36 cellular contexts compared by ENCODE assay signal in the genomic region with DNA sequence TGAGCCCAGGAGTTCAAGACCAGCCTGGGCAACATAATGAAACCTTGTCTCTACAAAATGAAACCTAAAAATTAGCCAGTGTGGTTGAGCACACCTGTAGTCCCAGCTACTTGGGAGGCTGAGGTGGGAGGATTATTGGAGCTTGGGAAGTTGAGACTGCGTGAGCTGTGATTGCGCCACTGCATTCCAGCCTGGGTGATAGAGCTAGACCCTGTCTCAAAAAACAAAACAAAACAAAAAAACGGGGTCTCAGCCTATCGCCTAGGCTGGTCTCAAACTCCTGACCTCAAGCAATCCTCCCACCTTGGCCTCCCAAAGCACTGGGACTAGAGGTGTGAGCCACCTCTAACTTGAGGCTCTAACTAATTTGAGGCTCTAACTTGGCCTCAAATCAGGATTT. TPM values are rescaled to one million over a fixed set of nuclear protein-coding genes. Genes with fewer than 3 reads are reported as not detected.
"Had no signal": no experiment of that assay in that cellular context is flagged by ENCODE, and none has a peak within 500 bp of the region (broad histone marks: within the 10 kb centered on the region; RNA-seq: fewer than 3 reads in every experiment).

No MANE protein-coding gene starts in this region.

- H3K9me3 ChIP-seq: adrenal gland, ascending aorta, body of pancreas, breast epithelium had no signal

- H3K36me3 Mint-ChIP-seq: activated naive CD8-positive, alpha-beta T cell had no signal

- H3K27me3 ChIP-seq: adrenal gland, ascending aorta, body of pancreas, brain microvascular endothelial cell, breast epithelium, cardiac muscle cell had no signal

- H3K27me3 Mint-ChIP-seq: activated naive CD4-positive, alpha-beta T cell treated with anti-CD3 and anti-CD28 coated beads, Interleukin-2, amount 10 ng/mL, durations not matched to agents 7 days and 5 days; activated naive CD4-positive, alpha-beta T cell treated with anti-CD3 and anti-CD28 coated beads, Interleukin-2, amount 50 U/mL, for 24 hours; activated naive CD8-positive, alpha-beta T cell; activated naive CD8-positive, alpha-beta T cell treated with anti-CD3 and anti-CD28 coated beads for 36 hours; activated naive CD8-positive, alpha-beta T cell treated with anti-CD3 and anti-CD28 coated beads, Interleukin-2, amount 10 ng/mL, durations not matched to agents 7 days and 5 days; activated naive CD8-positive, alpha-beta T cell treated with anti-CD3 and anti-CD28 coated beads, Interleukin-2, amount 50 U/mL, for 24 hours; activated T-cell treated with anti-CD3 and anti-CD28 coated beads, Interleukin-2, amount 50 U/mL, for 24 hours; activated T-helper 17 cell treated with anti-CD3 and anti-CD28 coated beads, Interleukin-2, amount 50 U/mL, for 72 hours; brain; central memory CD8-positive, alpha-beta T cell had no signal

- FAIRE-seq: astrocyte, bronchial epithelial cell had no signal

- H3K27ac ChIP-seq: adrenal gland, ascending aorta, body of pancreas, brain microvascular endothelial cell, breast epithelium, cardiac muscle cell had no signal

- H3K4me1 ChIP-seq: adrenal gland, ascending aorta, breast epithelium had no signal

- H3K9me3 Mint-ChIP-seq: activated naive CD4-positive, alpha-beta T cell treated with anti-CD3 and anti-CD28 coated beads for 36 hours; activated naive CD4-positive, alpha-beta T cell treated with anti-CD3 and anti-CD28 coated beads, Interleukin-2, amount 10 ng/mL, durations not matched to agents 7 days and 5 days; activated naive CD4-positive, alpha-beta T cell treated with anti-CD3 and anti-CD28 coated beads, Interleukin-2, amount 50 U/mL, for 24 hours; activated naive CD4-positive, alpha-beta T cell treated with anti-CD3 and anti-CD28 coated beads, Interleukin-2, amount 50 U/mL, for 72 hours; activated naive CD8-positive, alpha-beta T cell treated with anti-CD3 and anti-CD28 coated beads for 36 hours; activated naive CD8-positive, alpha-beta T cell treated with anti-CD3 and anti-CD28 coated beads, Interleukin-2, amount 10 ng/mL, durations not matched to agents 7 days and 5 days; activated naive CD8-positive, alpha-beta T cell treated with anti-CD3 and anti-CD28 coated beads, Interleukin-2, amount 50 U/mL, for 24 hours; activated T-cell treated with anti-CD3 and anti-CD28 coated beads, Interleukin-2, amount 50 U/mL, for 24 hours; activated T-cell treated with anti-CD3 and anti-CD28 coated beads, Interleukin-2, amount 50 U/mL, for 4 hours; activated T-cell treated with anti-CD3 and anti-CD28 coated beads, Interleukin-2, amount 50 U/mL, for 72 hours; activated T-helper 1 cell treated with anti-CD3 and anti-CD28 coated beads, Interleukin-12 subunit alpha, Interleukin-12 subunit beta, Interleukin-2, Interleukin-4 antibody, amounts not matched to agents 30 ng/mL and 10 ng/mL and 1 ng/mL, durations not matched to agents 14 hours and 24 hours and 36 hours; activated T-helper 17 cell treated with anti-CD3 and anti-CD28 coated beads, Interleukin-2, amount 50 U/mL, for 72 hours; activated T-helper 2 cell treated with anti-CD3 and anti-CD28 coated beads, Interferon-gamma antibody, Interleukin-2, Interleukin-4, amounts not matched to agents 10 μg/mL and 5 μg/mL and 100 μg/mL, durations not matched to agents 14 hours and 24 hours and 36 hours; central memory CD8-positive, alpha-beta T cell had no signal

- H3K36me3 ChIP-seq: breast epithelium had no signal

- ATAC-seq: activated naive CD4-positive, alpha-beta T cell treated with anti-CD3 and anti-CD28 coated beads, Interleukin-2, amount 50 U/mL, for 72 hours; activated naive CD8-positive, alpha-beta T cell treated with anti-CD3 and anti-CD28 coated beads, Interleukin-2, amount 50 U/mL, for 24 hours; activated T-cell treated with anti-CD3 and anti-CD28 coated beads, Interleukin-2, amount 50 U/mL, for 4 hours; activated T-cell treated with anti-CD3 and anti-CD28 coated beads, Interleukin-2, amount 50 U/mL, for 72 hours; activated T-helper 17 cell treated with anti-CD3 and anti-CD28 coated beads, Interleukin-2, amount 50 U/mL, for 72 hours; body of pancreas had no signal

- H3K4me3 Mint-ChIP-seq: activated naive CD4-positive, alpha-beta T cell treated with anti-CD3 and anti-CD28 coated beads for 36 hours; activated naive CD4-positive, alpha-beta T cell treated with anti-CD3 and anti-CD28 coated beads, Interleukin-2, amount 10 ng/mL, durations not matched to agents 7 days and 5 days; activated naive CD4-positive, alpha-beta T cell treated with anti-CD3 and anti-CD28 coated beads, Interleukin-2, amount 50 U/mL, for 24 hours; activated naive CD8-positive, alpha-beta T cell; activated naive CD8-positive, alpha-beta T cell treated with anti-CD3 and anti-CD28 coated beads for 36 hours; activated naive CD8-positive, alpha-beta T cell treated with anti-CD3 and anti-CD28 coated beads, Interleukin-2, amount 10 ng/mL, durations not matched to agents 7 days and 5 days; activated naive CD8-positive, alpha-beta T cell treated with anti-CD3 and anti-CD28 coated beads, Interleukin-2, amount 50 U/mL, for 24 hours; activated T-cell treated with anti-CD3 and anti-CD28 coated beads, Interleukin-2, amount 50 U/mL, for 24 hours; activated T-cell treated with anti-CD3 and anti-CD28 coated beads, Interleukin-2, amount 50 U/mL, for 4 hours; activated T-cell treated with anti-CD3 and anti-CD28 coated beads, Interleukin-2, amount 50 U/mL, for 72 hours; activated T-helper 1 cell treated with anti-CD3 and anti-CD28 coated beads, Interleukin-12 subunit alpha, Interleukin-12 subunit beta, Interleukin-2, Interleukin-4 antibody, amounts not matched to agents 30 ng/mL and 10 ng/mL and 1 ng/mL, durations not matched to agents 14 hours and 24 hours and 36 hours; activated T-helper 17 cell treated with anti-CD3 and anti-CD28 coated beads, Interleukin-2, amount 50 U/mL, for 72 hours; brain; central memory CD8-positive, alpha-beta T cell had no signal

- DNase-seq: activated effector memory CD4-positive, alpha-beta T cell treated with Interleukin-2 at 50 U/mL for 16 hours; activated gamma-delta T cell; activated gamma-delta T cell treated with Interleukin-2 at 50 U/mL for 16 hours; activated naive CD4-positive, alpha-beta T cell; activated naive CD4-positive, alpha-beta T cell treated with anti-CD3 and anti-CD28 coated beads for 36 hours; activated naive CD4-positive, alpha-beta T cell treated with anti-CD3 and anti-CD28 coated beads, Interleukin-2, amount 10 ng/mL, durations not matched to agents 7 days and 5 days; activated naive CD4-positive, alpha-beta T cell treated with anti-CD3 and anti-CD28 coated beads, Interleukin-2, amount 50 U/mL, for 16 hours; activated naive CD4-positive, alpha-beta T cell treated with Interleukin-2 at 50 U/mL for 16 hours; activated naive CD8-positive, alpha-beta T cell treated with anti-CD3 and anti-CD28 coated beads for 36 hours; activated naive CD8-positive, alpha-beta T cell treated with anti-CD3 and anti-CD28 coated beads, Interleukin-2, amount 10 ng/mL, durations not matched to agents 7 days and 5 days; activated naive CD8-positive, alpha-beta T cell treated with anti-CD3 and anti-CD28 coated beads, Interleukin-2, amount 50 U/mL, for 24 hours; activated T-cell treated with anti-CD3 and anti-CD28 coated beads, Interleukin-2, amount 50 U/mL, for 24 hours; activated T-cell treated with anti-CD3 and anti-CD28 coated beads, Interleukin-2, amount 50 U/mL, for 4 hours; activated T-cell treated with anti-CD3 and anti-CD28 coated beads, Interleukin-2, amount 50 U/mL, for 48 hours; activated T-cell treated with anti-CD3 and anti-CD28 coated beads, Interleukin-2, amount 50 U/mL, for 72 hours; adrenal gland; amniotic stem cell; amygdala; aorta; body of pancreas; central memory CD4-positive, alpha-beta T cell; cerebellar nuclear complex had no signal

- H3K27ac Mint-ChIP-seq: activated naive CD4-positive, alpha-beta T cell treated with anti-CD3 and anti-CD28 coated beads for 36 hours; activated naive CD4-positive, alpha-beta T cell treated with anti-CD3 and anti-CD28 coated beads, Interleukin-2, amount 10 ng/mL, durations not matched to agents 7 days and 5 days; activated naive CD4-positive, alpha-beta T cell treated with anti-CD3 and anti-CD28 coated beads, Interleukin-2, amount 50 U/mL, for 24 hours; activated naive CD8-positive, alpha-beta T cell; activated naive CD8-positive, alpha-beta T cell treated with anti-CD3 and anti-CD28 coated beads for 36 hours; activated naive CD8-positive, alpha-beta T cell treated with anti-CD3 and anti-CD28 coated beads, Interleukin-2, amount 10 ng/mL, durations not matched to agents 7 days and 5 days; activated naive CD8-positive, alpha-beta T cell treated with anti-CD3 and anti-CD28 coated beads, Interleukin-2, amount 50 U/mL, for 24 hours; activated T-cell treated with anti-CD3 and anti-CD28 coated beads, Interleukin-2, amount 50 U/mL, for 24 hours; activated T-cell treated with anti-CD3 and anti-CD28 coated beads, Interleukin-2, amount 50 U/mL, for 72 hours; activated T-helper 1 cell treated with anti-CD3 and anti-CD28 coated beads, Interleukin-12 subunit alpha, Interleukin-12 subunit beta, Interleukin-2, Interleukin-4 antibody, amounts not matched to agents 30 ng/mL and 10 ng/mL and 1 ng/mL, durations not matched to agents 14 hours and 24 hours and 36 hours; activated T-helper 17 cell treated with anti-CD3 and anti-CD28 coated beads, Interleukin-2, amount 50 U/mL, for 72 hours; activated T-helper 2 cell treated with anti-CD3 and anti-CD28 coated beads, Interferon-gamma antibody, Interleukin-2, Interleukin-4, amounts not matched to agents 10 μg/mL and 5 μg/mL and 100 μg/mL, durations not matched to agents 14 hours and 24 hours and 36 hours; brain had no signal

- H3K4me3 ChIP-seq: adrenal gland, ascending aorta, body of pancreas, breast epithelium, cardiac muscle cell had no signal

- H3K4me1 Mint-ChIP-seq: activated naive CD4-positive, alpha-beta T cell treated with anti-CD3 and anti-CD28 coated beads, Interleukin-2, amount 10 ng/mL, durations not matched to agents 7 days and 5 days; activated naive CD4-positive, alpha-beta T cell treated with anti-CD3 and anti-CD28 coated beads, Interleukin-2, amount 50 U/mL, for 24 hours; activated naive CD8-positive, alpha-beta T cell treated with anti-CD3 and anti-CD28 coated beads for 36 hours; activated T-helper 17 cell treated with anti-CD3 and anti-CD28 coated beads, Interleukin-2, amount 50 U/mL, for 72 hours; brain; central memory CD8-positive, alpha-beta T cell had no signal

RNA-seq across cellular contexts. Expression of a gene that starts 46.8 kb away (rescaled TPM):
- total RNA-seq: ascending aorta, bronchial epithelial cell had no signal
